Comparison of ENCODE assay signal across 6 cellular contexts in the genomic region with DNA sequence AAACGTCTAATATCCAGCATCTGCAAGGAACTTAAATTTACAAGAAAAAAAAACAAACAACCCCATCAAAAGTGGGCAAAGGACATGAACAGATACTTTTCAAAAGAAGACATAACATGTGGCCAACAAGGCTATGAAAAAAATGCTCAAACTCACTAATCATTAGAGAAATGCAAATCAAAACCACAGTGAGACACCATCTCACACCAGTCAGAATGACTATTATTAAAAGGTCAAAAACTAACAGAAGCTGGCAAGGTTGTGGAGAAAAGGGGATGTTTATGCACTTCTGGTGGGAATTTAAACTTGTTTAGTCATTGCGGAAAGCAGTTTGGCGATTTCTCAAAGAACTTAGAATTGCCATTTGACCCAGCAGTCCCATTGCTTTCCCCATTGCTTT. TPM values are rescaled to one million over a fixed set of nuclear protein-coding genes. Genes with fewer than 3 reads are reported as not detected.
"Had no signal": no experiment of that assay in that cellular context is flagged by ENCODE, and none has a peak within 500 bp of the region (broad histone marks: within the 10 kb centered on the region; RNA-seq: fewer than 3 reads in every experiment).

No MANE protein-coding gene starts in this region.

RNA-seq across cellular contexts. Expression of a gene that starts 52.4 kb away (rescaled TPM):
- total RNA-seq: GM23248, GM23338, H1, H4, H7, H9 had no signal
